ENCODE assay signal across 23 cellular contexts in the genomic region with DNA sequence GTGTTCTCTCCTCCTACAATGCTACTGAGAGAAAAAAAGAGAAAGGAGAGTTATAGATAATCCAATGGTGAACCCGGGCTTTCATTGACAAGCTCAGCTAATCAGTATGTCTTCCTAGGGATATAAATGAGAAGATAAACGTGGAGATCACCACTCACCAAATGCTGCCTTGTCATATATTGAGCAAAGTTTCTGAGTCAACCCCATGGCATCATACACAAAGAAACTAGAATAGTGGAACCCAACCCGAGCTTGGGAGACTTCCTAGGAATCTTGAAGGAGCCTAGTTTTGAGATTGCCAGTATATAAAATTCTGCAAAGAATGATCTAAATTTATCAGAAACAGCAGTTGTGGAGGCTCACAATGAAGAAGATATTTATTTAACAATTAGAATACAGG. TPM values are rescaled to one million over a fixed set of nuclear protein-coding genes. Genes with fewer than 3 reads are reported as not detected.
A peak's percentile ranks its signal among the peaks of the same experiment; 100 is the strongest.
DNase-seq lines count a peak whose midpoint lies in the region; ATAC-seq and TF ChIP-seq lines count a peak whose summit lies in the region.
"Had no signal": no experiment of that assay in that cellular context is flagged by ENCODE, and none has a peak within 500 bp of the region (broad histone marks: within the 10 kb centered on the region; RNA-seq: fewer than 3 reads in every experiment).

No MANE protein-coding gene starts in this region.

- H3K4me1 Mint-ChIP-seq in MCF 10A (ENCODE audit: insufficient read depth, unreplicated experiment): peaks cover 41% of the 10 kb centered on the region
- H3K4me1 Mint-ChIP-seq in neural crest cell: peaks cover 12% of the 10 kb centered on the region
- H3K4me1 Mint-ChIP-seq in naive thymus-derived CD8-positive, alpha-beta T cell: peaks cover 0 to 6% (median 2%) of the 10 kb centered on the region in 4 donors
- H3K4me1 Mint-ChIP-seq: CD8-positive, alpha-beta memory T cell had no signal

- H3K27ac Mint-ChIP-seq in MCF 10A (ENCODE audit: low read depth, unreplicated experiment): no peak overlapping the region
- H3K27ac Mint-ChIP-seq in neural crest cell (ENCODE audit: unreplicated experiment): peak overlapping the region; percentile 44
- H3K27ac Mint-ChIP-seq in naive thymus-derived CD8-positive, alpha-beta T cell: no peak overlapping the region
- H3K27ac Mint-ChIP-seq: CD8-positive, alpha-beta memory T cell; GM23338 had no signal

- BruUV-seq in mammary epithelial cell (replicated peaks; lab: Mats Ljungman, UMichigan): no TSS peak
- BruUV-seq in MCF 10A (replicated peaks; lab: Mats Ljungman, UMichigan): no TSS peak

- H3K4me2 ChIP-seq in mammary epithelial cell (ENCODE audit: insufficient read depth, low read depth, low read length): no peak overlapping the region
- H3K4me2 ChIP-seq: GM23338 had no signal

- DNase-seq in mammary epithelial cell (no peak), MCF 10A (ENCODE audit: unreplicated experiment) (no peak), epithelial cell of esophagus (ENCODE audit: low read depth) (peak; percentile 75), neural crest cell (ENCODE audit: low read depth, low spot score) (no peak), SHP77 treated with DMSO at 0.1 percent for 48 hours (lab: John Stamatoyannopoulos, UW) (no peak), CD1c-positive myeloid dendritic cell (ENCODE audit: extremely low spot score) (no peak), upper lobe of left lung (no peak)
- DNase-seq in naive thymus-derived CD8-positive, alpha-beta T cell: no peak
- DNase-seq: 8988T; AML-193; C1 segment of cervical spinal cord; CD8-positive, alpha-beta memory T cell; DMS53; KG1; NCI-H1694 treated with DMSO at 0.1 percent for 48 hours; NCI-H2081 treated with DMSO at 0.1 percent for 48 hours; NCI-H2171 treated with DMSO at 0.1 percent for 48 hours; NCI-H524 treated with DMSO at 0.1 percent for 48 hours; NCI-H82; Peyer's patch had no signal

- intact Hi-C loops in mammary epithelial cell (cut with micrococcal nuclease): loop anchor here (5.0 kb wide), 1 partner anchor 437 kb away; no protein-coding TSS in a partner anchor
- intact Hi-C loops in MCF 10A (cut with micrococcal nuclease): no loop called here

- H3K9ac ChIP-seq in mammary epithelial cell (ENCODE audit: insufficient read depth, low read length): no peak overlapping the region

- CTCF ChIA-PET in mammary epithelial cell (lab: Charles Lee; ENCODE audit: low non-redundant PET): no interaction called here
- CTCF ChIA-PET in MCF 10A (lab: Yijun Ruan, JAX): interaction anchor here (0.7 to 14.7 kb wide), 3 partner anchors 9 to 116 kb away, joined by 3 to 225 read pairs (median 133); no protein-coding TSS in a partner anchor

- no peaks in the 10 kb centered on the region for H3K27me3 ChIP-seq in mammary epithelial cell (ENCODE audit: insufficient read depth, low read length)
- H3K27me3 ChIP-seq in upper lobe of left lung: no peaks in the 10 kb centered on the region
- H3K27me3 ChIP-seq: Peyer's patch, SJSA1 had no signal

- H3K4me1 ChIP-seq in mammary epithelial cell (ENCODE audit: insufficient read depth, low read length): peaks cover 58% of the 10 kb centered on the region
- H3K4me1 ChIP-seq in upper lobe of left lung: no peaks in the 10 kb centered on the region
- H3K4me1 ChIP-seq: Peyer's patch had no signal

- H3K79me2 ChIP-seq in mammary epithelial cell (ENCODE audit: insufficient read depth, low read length): peaks cover 9% of the 10 kb centered on the region

- 50% methylated on average over 3 of the region's 3 CpGs for WGBS in mammary epithelial cell (ENCODE audit: low coverage, missing lambda C conversion rate)
- WGBS in upper lobe of left lung, 2 donors: 41 to 79% methylated on average over 3 of the region's 3 CpGs

- no peaks in the 10 kb centered on the region for H4K20me1 ChIP-seq in mammary epithelial cell (ENCODE audit: insufficient read depth, low read length)

- dilution Hi-C loops in mammary epithelial cell (cut with HindIII; ENCODE audit: low sequenced_read_pairs): no loop called here

- no peak for TF ChIP-seq POLR2A in upper lobe of left lung (IDR thresholded peaks at IDR 0.05)

- no peaks in the 10 kb centered on the region for H3K9me3 ChIP-seq in mammary epithelial cell (replicated peaks; ENCODE audit: insufficient read depth, low read length)
- H3K9me3 ChIP-seq in upper lobe of left lung: no peaks in the 10 kb centered on the region
- H3K9me3 ChIP-seq: HAP-1, Peyer's patch, SJSA1 had no signal

- H3K9me3 Mint-ChIP-seq in MCF 10A (ENCODE audit: unreplicated experiment): no peaks in the 10 kb centered on the region
- no peaks in the 10 kb centered on the region for H3K9me3 Mint-ChIP-seq in neural crest cell
- H3K9me3 Mint-ChIP-seq in naive thymus-derived CD8-positive, alpha-beta T cell: peaks cover 0 to 1% (median 0%) of the 10 kb centered on the region in 9 donors
- H3K9me3 Mint-ChIP-seq: CD8-positive, alpha-beta memory T cell; GM23338 had no signal

- peaks cover 11% of the 10 kb centered on the region for H3K36me3 Mint-ChIP-seq in MCF 10A (ENCODE audit: insufficient read depth, unreplicated experiment)
- no peaks in the 10 kb centered on the region for H3K36me3 Mint-ChIP-seq in neural crest cell (ENCODE audit: low read depth)
- H3K36me3 Mint-ChIP-seq in naive thymus-derived CD8-positive, alpha-beta T cell: no peaks in the 10 kb centered on the region
- H3K36me3 Mint-ChIP-seq: CD8-positive, alpha-beta memory T cell had no signal

- H3K4me3 Mint-ChIP-seq in MCF 10A (ENCODE audit: unreplicated experiment) (no peak overlapping the region), neural crest cell (no peak overlapping the region)
- no peak overlapping the region for H3K4me3 Mint-ChIP-seq in naive thymus-derived CD8-positive, alpha-beta T cell
- H3K4me3 Mint-ChIP-seq: CD8-positive, alpha-beta memory T cell; GM23338 had no signal

- TF ChIP-seq EP300 in upper lobe of left lung (IDR thresholded peaks at IDR 0.05): no peak

- in situ Hi-C loops in mammary epithelial cell (cut with MboI; ENCODE audit: low sequenced_read_pairs in 2 of 2): no loop called here

- H2AFZ ChIP-seq in mammary epithelial cell (ENCODE audit: low read depth, low read length): no peak overlapping the region
- H2AFZ ChIP-seq: GM23338 had no signal

- POLR2A ChIA-PET in MCF 10A (lab: Yijun Ruan, JAX): interaction anchor here (0.7 to 10.5 kb wide), 8 partner anchors 9 to 1006 kb away, joined by 3 to 344 read pairs (median 3); partner anchors contain the start of gene PTPN3
- POLR2A ChIA-PET in naive thymus-derived CD8-positive, alpha-beta T cell (lab: Charles Lee): no interaction called here

- no peak overlapping the region for H3K4me3 ChIP-seq in mammary epithelial cell (replicated peaks in 1 of 3; ENCODE audit: insufficient read depth in 1 of 3, low read depth in 2 of 3, low read length in 3 of 3)
- no peak overlapping the region for H3K4me3 ChIP-seq in epithelial cell of esophagus (ENCODE audit: low read length)
- H3K4me3 ChIP-seq in upper lobe of left lung: no peak overlapping the region
- H3K4me3 ChIP-seq: GM23338, HAP-1, Peyer's patch, SJSA1 had no signal

- H3K27ac ChIP-seq in mammary epithelial cell (ENCODE audit: insufficient read depth, low read depth, low read length): peak overlapping the region; percentile 53
- no peak overlapping the region for H3K27ac ChIP-seq in upper lobe of left lung
- H3K27ac ChIP-seq: Peyer's patch, SJSA1 had no signal

- peaks cover 14% of the 10 kb centered on the region for H3K36me3 ChIP-seq in mammary epithelial cell (ENCODE audit: insufficient read depth, low read length)
- H3K36me3 ChIP-seq in upper lobe of left lung: peaks cover 0 to under 1% (median 0%) of the 10 kb centered on the region in 4 donors
- H3K36me3 ChIP-seq: HAP-1, SJSA1 had no signal

- H3K27me3 Mint-ChIP-seq in MCF 10A (ENCODE audit: insufficient read depth, unreplicated experiment): no peaks in the 10 kb centered on the region
- no peaks in the 10 kb centered on the region for H3K27me3 Mint-ChIP-seq in neural crest cell (ENCODE audit: low read depth)
- peaks cover 2 to 16% (median 6%) of the 10 kb centered on the region in 5 donors for H3K27me3 Mint-ChIP-seq in naive thymus-derived CD8-positive, alpha-beta T cell

- TF ChIP-seq CTCF in mammary epithelial cell (conservative IDR thresholded peaks at IDR 0.05 in 1 of 2, IDR thresholded peaks at IDR 0.05 in 1 of 2; ENCODE audit: extremely low read depth in 1 of 2, insufficient read depth in 1 of 2, low read depth in 1 of 2, low read length in 2 of 2) (no peak), MCF 10A (IDR thresholded peaks at IDR 0.05; ENCODE audit: unreplicated experiment) (no peak), epithelial cell of esophagus (IDR thresholded peaks at IDR 0.05; ENCODE audit: insufficient read depth, low read depth, low read length, missing control alignments) (no peak), neural crest cell (conservative IDR thresholded peaks at IDR 0.05) (no peak), upper lobe of left lung (IDR thresholded peaks at IDR 0.05) (no peak)

- no peak for ATAC-seq in naive thymus-derived CD8-positive, alpha-beta T cell
- ATAC-seq in upper lobe of left lung (ENCODE audit: low FRiP score in 2 of 2): no peak
- ATAC-seq: GM23338 had no signal

RNA-seq across cellular contexts. Expression of gene PTPN3, which starts 47.8 kb away (rescaled TPM):
- 10 to 100 TPM; 23.0 to 41.8 TPM for total RNA-seq in mammary epithelial cell
- 18.2 TPM for polyA plus RNA-seq in mammary epithelial cell
- polyA minus RNA-seq in mammary epithelial cell: 31.8 TPM
- total RNA-seq in MCF 10A (2022): 6.3 and 6.9 TPM in 2 replicates
- 1.1 and 1.3 TPM in 2 replicates for total RNA-seq in neural crest cell
- total RNA-seq in naive thymus-derived CD8-positive, alpha-beta T cell: not detected
- polyA plus RNA-seq in naive thymus-derived CD8-positive, alpha-beta T cell: not detected
- 10 to 100 TPM; 10.2 to 26.2 (median 15.2) TPM for total RNA-seq in upper lobe of left lung
- polyA plus RNA-seq: CD8-positive, alpha-beta memory T cell had no signal
